Comparison of ENCODE assay signal across 9 cellular contexts in the genomic region with DNA sequence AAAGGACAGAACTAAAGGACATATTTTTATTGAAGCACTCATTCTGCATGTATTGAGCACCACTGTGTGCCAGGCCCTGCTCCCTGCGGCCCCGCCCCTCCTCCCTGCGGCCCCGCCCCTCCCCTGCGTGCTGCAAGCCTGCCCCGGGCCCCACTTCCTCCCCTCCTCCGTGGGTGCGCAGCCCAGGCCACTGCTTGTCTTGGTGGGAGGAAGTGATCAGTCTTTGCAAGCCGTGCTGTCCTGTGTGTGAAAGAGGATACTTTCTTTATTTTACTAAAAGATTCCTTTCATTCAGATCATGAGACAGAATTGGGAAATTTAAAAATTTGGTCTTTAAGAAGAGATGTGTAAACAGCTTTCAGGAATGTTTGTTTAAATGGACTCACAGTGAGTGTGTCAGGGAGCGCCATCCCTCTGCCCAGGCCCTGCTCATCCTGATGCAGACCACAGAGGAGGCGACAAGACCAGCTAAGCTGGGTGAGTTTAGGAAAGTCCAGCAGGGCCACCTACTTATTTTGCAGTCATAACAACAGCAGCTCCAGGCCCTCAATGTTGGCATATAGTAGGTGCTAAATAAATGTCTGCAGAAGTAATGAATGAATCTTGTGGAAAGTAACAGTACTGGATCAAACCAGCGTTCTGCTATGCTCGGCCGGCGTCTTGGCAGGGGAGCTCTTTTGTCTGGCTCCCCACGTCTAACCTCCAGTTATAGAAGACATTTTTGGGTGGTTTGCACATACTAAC.
A peak's percentile ranks its signal among the peaks of the same experiment; 100 is the strongest.
DNase-seq lines count a peak whose midpoint lies in the region; TF ChIP-seq lines count a peak whose summit lies in the region.
"Had no signal": no experiment of that assay in that cellular context is flagged by ENCODE, and none has a peak within 500 bp of the region (broad histone marks: within the 10 kb centered on the region; RNA-seq: fewer than 3 reads in every experiment).

No MANE protein-coding gene starts in this region.

- TF ChIP-seq CTCF in PC-9 (conservative IDR thresholded peaks at IDR 0.05) = no peak
- no peak for TF ChIP-seq CTCF in nephron progenitor cell (IDR thresholded peaks at IDR 0.05)

- H3K4me3 Mint-ChIP-seq in nephron progenitor cell = no peak overlapping the region

- no peak overlapping the region for H3K4me2 ChIP-seq in PC-9

- no peaks in the 10 kb centered on the region for H3K79me2 ChIP-seq in PC-9 (ENCODE audit: low read depth)

- no peaks in the 10 kb centered on the region for H3K36me3 Mint-ChIP-seq in nephron progenitor cell (ENCODE audit: low read depth)

- H3K9me3 Mint-ChIP-seq in nephron progenitor cell = no peaks in the 10 kb centered on the region

- H3K27me3 Mint-ChIP-seq in nephron progenitor cell (ENCODE audit: low read depth, poor library complexity) = peaks cover 15% of the 10 kb centered on the region

- no TSS peak for BruUV-seq in PC-9 (replicated peaks; lab: Mats Ljungman, UMichigan)

- POLR2A ChIA-PET in PC-9 (lab: Charles Lee; ENCODE audit: unreplicated experiment) = no interaction called here

- CTCF ChIA-PET in PC-9 (lab: Charles Lee) = no interaction called here

- peak; percentile 40 for DNase-seq in RPMI7951 (ENCODE audit: low read depth)
- DNase-seq in activated T-cell treated with anti-CD3 and anti-CD28 coated beads, Interleukin-2, amount 50 U/mL, for 48 hours = peak; percentile 65 to 72
- peak; percentile 44 for DNase-seq in islet precursor cell
- peak; percentile 14 to 42 (median 19) for DNase-seq in stimulated activated naive CD4-positive, alpha-beta T cell (lab: John Stamatoyannopoulos, UW)
- DNase-seq in NCI-H146 treated with DMSO at 0.1 percent for 48 hours (lab: John Stamatoyannopoulos, UW; ENCODE audit: unreplicated experiment) = no peak
- DNase-seq in PC-9 = no peak
- DNase-seq in nephron progenitor cell = no peak
- no peak for DNase-seq in NCI-H524 (lab: John Stamatoyannopoulos, UW)
- DNase-seq: SHP77 had no signal

- intact Hi-C loops in PC-9 (cut with micrococcal nuclease; ENCODE audit: unreplicated experiment) = no loop called here

- no peak overlapping the region for H3K27ac Mint-ChIP-seq in nephron progenitor cell

- no peaks in the 10 kb centered on the region for H3K9me3 ChIP-seq in PC-9 (ENCODE audit: insufficient read depth, low read depth)

- H3K9me2 ChIP-seq in PC-9 (ENCODE audit: insufficient read depth) = no peaks in the 10 kb centered on the region

- no peaks in the 10 kb centered on the region for H3K36me3 ChIP-seq in PC-9 (ENCODE audit: low read depth)

- H2AFZ ChIP-seq in PC-9 = no peak overlapping the region

- H3K27me3 ChIP-seq in PC-9 (ENCODE audit: insufficient read depth, low read depth) = no peaks in the 10 kb centered on the region

- H3K4me1 ChIP-seq in PC-9 (replicated peaks; ENCODE audit: insufficient read depth) = peaks cover 26% of the 10 kb centered on the region

- peaks cover 12% of the 10 kb centered on the region for H3F3A ChIP-seq in PC-9 (ENCODE audit: insufficient read depth, low read depth)

- H3K27ac ChIP-seq in PC-9 = no peak overlapping the region

- H4K20me1 ChIP-seq in PC-9 (ENCODE audit: insufficient read depth) = no peaks in the 10 kb centered on the region

- peaks cover 28% of the 10 kb centered on the region for H3K4me1 Mint-ChIP-seq in nephron progenitor cell

- H3K4me3 ChIP-seq in PC-9 = no peak overlapping the region

Comparison
In these comparisons a context has a peak if more than half of its experiments do, and no peak if none do; other contexts are left out.
1. DNase-seq: peak in RPMI7951 (single experiment), activated T-cell treated with anti-CD3 and anti-CD28 coated beads, Interleukin-2, amount 50 U/mL, for 48 hours (2 of 2), islet precursor cell (single experiment) and stimulated activated naive CD4-positive, alpha-beta T cell (6 of 6); none in NCI-H146 treated with DMSO at 0.1 percent for 48 hours (single experiment), PC-9 (0 of 2), nephron progenitor cell (single experiment) and NCI-H524 (0 of 2).